ENCODE assay signal across 1 cellular context in genomic region chr3:111373861-111374260, GRCh38.
TF ChIP-seq lines count a peak whose summit lies in the region.

No MANE protein-coding gene starts in this region.

TF ChIP-seq in SK-N-SH treated with all-trans-retinoic acid at 6 μM for 48 hours, 23 proteins besides CTCF, POLR2A, EP300 and RAD21 (continued from another document):
- TF ChIP-seq TSHZ2 (CRISPR knock-in tag; IDR thresholded peaks at IDR 0.05): no peak
- no peak for TF ChIP-seq ZNF565 (CRISPR knock-in tag; conservative IDR thresholded peaks at IDR 0.05; ENCODE audit: low read depth)
- no peak for TF ChIP-seq POU6F1 (CRISPR knock-in tag; IDR thresholded peaks at IDR 0.05; ENCODE audit: borderline replicate concordance, low read depth)
- TF ChIP-seq CREB5 (CRISPR knock-in tag; IDR thresholded peaks at IDR 0.05; ENCODE audit: low read depth): no peak
- TF ChIP-seq CSRNP3 (CRISPR knock-in tag; IDR thresholded peaks at IDR 0.05): no peak
- no peak for TF ChIP-seq TCF4 (CRISPR knock-in tag; IDR thresholded peaks at IDR 0.05; ENCODE audit: borderline replicate concordance)
- TF ChIP-seq BACH2 (CRISPR knock-in tag; IDR thresholded peaks at IDR 0.05; ENCODE audit: borderline replicate concordance): no peak
TF ChIP-seq in SK-N-SH treated with all-trans-retinoic acid at 6 μM for 48 hours: peak in this region for 0.
